In genomic region chr12:1533205-1533601, GRCh38 we compare ENCODE assay signal across 8 cellular contexts.
DNase-seq lines count a peak whose midpoint lies in the region; ATAC-seq and TF ChIP-seq lines count a peak whose summit lies in the region.

No MANE protein-coding gene starts in this region.

- peak overlapping the region; percentile 88 for H3K4me3 ChIP-seq in MM.1S (ENCODE audit: low read length)
- H3K4me3 ChIP-seq in astrocyte of the spinal cord (ENCODE audit: low read depth, low read length): peak overlapping the region; percentile 18
- peak overlapping the region; percentile 7 for H3K4me3 ChIP-seq in suprapubic skin

- peaks cover 45% of the 10 kb centered on the region for H3F3A ChIP-seq in MM.1S (ENCODE audit: insufficient read depth, low read length)

- H3K4me1 ChIP-seq in MM.1S (ENCODE audit: low read length): peaks cover 27% of the 10 kb centered on the region
- H3K4me1 ChIP-seq in suprapubic skin: peaks cover 36% of the 10 kb centered on the region

- peaks cover 4% of the 10 kb centered on the region; the same call in 1 of the 2 replicates for H4K20me1 ChIP-seq in MM.1S (ENCODE audit: insufficient read depth, low read length)

- no peak overlapping the region for H2AFZ ChIP-seq in MM.1S (ENCODE audit: low read length)

- DNase-seq in GM10266 (ENCODE audit: extremely low spot score) (peak; percentile 55), MM.1S (peak; percentile 79), astrocyte of the spinal cord (ENCODE audit: low read depth, low spot score) (peak; percentile 51), suprapubic skin (ENCODE audit: low spot score in 2 of 2) (no peak), inferior parietal cortex (ENCODE audit: extremely low spot score) (no peak), NCI-H226 (no peak), AG08396 (ENCODE audit: low spot score) (no peak)

- no peaks in the 10 kb centered on the region for H3K9me2 ChIP-seq in MM.1S (replicated peaks; ENCODE audit: insufficient read depth, low read length)

- H3K27me3 ChIP-seq in MM.1S (replicated peaks; ENCODE audit: insufficient read depth, low read length): no peaks in the 10 kb centered on the region
- peaks cover 35% of the 10 kb centered on the region for H3K27me3 ChIP-seq in suprapubic skin

- TF ChIP-seq CTCF in GM10266 (IDR thresholded peaks at IDR 0.05; ENCODE audit: control insufficient read depth, insufficient read depth, low read depth, missing control alignments): peak; percentile 13
- TF ChIP-seq CTCF in MM.1S (IDR thresholded peaks at IDR 0.05; ENCODE audit: low read length): peak; percentile 46
- TF ChIP-seq CTCF in astrocyte of the spinal cord (IDR thresholded peaks at IDR 0.05; ENCODE audit: low read depth, low read length): no peak
- no peak for TF ChIP-seq CTCF in suprapubic skin (IDR thresholded peaks at IDR 0.05)

- H3K36me3 ChIP-seq in MM.1S (replicated peaks; ENCODE audit: insufficient read depth, low read length) (no peaks in the 10 kb centered on the region), suprapubic skin (no peaks in the 10 kb centered on the region)

- ATAC-seq in GM21390 (IDR thresholded peaks at IDR 0.05; ENCODE audit: unreplicated experiment): peak; percentile 17

- H3K27ac ChIP-seq in MM.1S (ENCODE audit: low read length): peak overlapping the region; percentile 94
- H3K27ac ChIP-seq in suprapubic skin: no peak overlapping the region

- in situ Hi-C loops in astrocyte of the spinal cord (cut with HindIII; ENCODE audit: low sequenced_read_pairs): no loop called here

- TF ChIP-seq POLR2A in suprapubic skin (IDR thresholded peaks at IDR 0.05): no peak

- TF ChIP-seq EP300 in suprapubic skin (IDR thresholded peaks at IDR 0.05): no peak

- H3K4me2 ChIP-seq in MM.1S (ENCODE audit: low read depth, low read length): peak overlapping the region; percentile 97

- H3K9me3 ChIP-seq in MM.1S (replicated peaks; ENCODE audit: insufficient read depth, low read length): no peaks in the 10 kb centered on the region
- no peaks in the 10 kb centered on the region for H3K9me3 ChIP-seq in suprapubic skin

- H3K79me2 ChIP-seq in MM.1S (ENCODE audit: low read length): peaks cover 91% of the 10 kb centered on the region

- H3K9ac ChIP-seq in MM.1S (ENCODE audit: low read length): peak overlapping the region; percentile 83

- WGBS in suprapubic skin: 54% methylated on average over 9 of the region's 9 CpGs

Comparison
In these comparisons a context has a peak if more than half of its experiments do, and no peak if none do; other contexts are left out.
1. DNase-seq: peak in GM10266 (single experiment), MM.1S (single experiment) and astrocyte of the spinal cord (single experiment); none in suprapubic skin (0 of 2), inferior parietal cortex (single experiment), NCI-H226 (single experiment) and AG08396 (single experiment).
2. CTCF ChIP-seq: peak in GM10266 (single experiment) and MM.1S (single experiment); none in astrocyte of the spinal cord (single experiment) and suprapubic skin (0 of 2).
3. H3K4me3 ChIP-seq: peak in every context shown above with its lines; median percentile 88 in MM.1S; 18 in astrocyte of the spinal cord; 7 in suprapubic skin.